In the genomic region with DNA sequence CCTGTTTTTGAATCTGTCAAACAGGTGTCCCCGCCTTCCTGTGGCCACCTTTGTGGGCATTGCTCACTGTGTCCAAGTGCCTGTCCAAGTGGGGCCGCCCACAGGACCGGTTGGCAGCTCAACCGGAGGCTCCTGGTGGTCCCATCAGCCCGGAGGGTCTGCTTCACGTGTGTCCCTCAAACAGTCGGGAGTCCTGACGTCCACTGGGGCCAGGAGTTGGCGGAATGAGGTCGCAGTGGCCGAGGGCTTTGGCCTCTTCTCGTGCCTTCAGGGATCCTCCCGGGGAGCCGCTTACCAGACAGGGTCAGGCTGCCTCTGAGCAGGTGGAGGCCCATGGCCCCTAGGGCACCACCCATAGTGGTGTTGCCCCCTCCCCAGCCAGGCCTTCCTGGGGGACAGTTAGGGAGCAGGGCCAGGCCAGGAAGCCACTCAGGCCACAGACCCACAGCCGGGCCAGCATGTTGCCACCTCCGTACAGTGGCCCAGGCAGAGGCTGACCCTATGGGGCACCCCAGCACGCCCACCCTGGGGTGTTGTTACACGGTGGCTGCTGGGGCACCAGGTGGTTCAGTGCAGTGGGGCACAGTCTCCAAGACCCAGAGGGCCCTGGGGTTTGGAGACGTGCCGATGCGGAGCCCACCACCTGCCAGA, we compare ENCODE assay signal across 34 cellular contexts.
"Had no signal": no experiment of that assay in that cellular context is flagged by ENCODE, and none has a peak within 500 bp of the region (broad histone marks: within the 10 kb centered on the region; RNA-seq: fewer than 3 reads in every experiment).

No MANE protein-coding gene starts in this region.

- DNase-seq: Kasumi-1, MG63, MV-4-11, NCI-H1048, NCI-H1092, NCI-H1092 treated with DMSO at 0.1 percent for 48 hours, NCI-H1105, NCI-H1105 treated with DMSO at 0.1 percent for 48 hours, NCI-H1417, NCI-H1417 treated with DMSO at 0.1 percent for 48 hours, NCI-H1436, NCI-H1436 treated with DMSO at 0.1 percent for 48 hours, NCI-H146, NCI-H1694, NCI-H1694 treated with DMSO at 0.1 percent for 48 hours, NCI-H187, NCI-H187 treated with DMSO at 0.1 percent for 48 hours, NCI-H1930, NCI-H2029, NCI-H2029 treated with DMSO at 0.1 percent for 48 hours, NCI-H2081, NCI-H2081 treated with DMSO at 0.1 percent for 48 hours, NCI-H2107, NCI-H2171, NCI-H2171 treated with DMSO at 0.1 percent for 48 hours, NCI-H2227 treated with DMSO at 0.1 percent for 48 hours, NCI-H226, NCI-H345, NCI-H446, NCI-H446 treated with DMSO at 0.1 percent for 48 hours, NCI-H510A, NCI-H510A treated with DMSO at 0.1 percent for 48 hours, NCI-H524, NCI-H524 treated with DMSO at 0.1 percent for 48 hours had no signal

- H3K4me3 ChIP-seq: MG63 had no signal

- H3K9me3 ChIP-seq: MG63 had no signal

- H3K36me3 ChIP-seq: MG63 had no signal

- H3K27me3 ChIP-seq: MG63 had no signal
